In the genomic region with DNA sequence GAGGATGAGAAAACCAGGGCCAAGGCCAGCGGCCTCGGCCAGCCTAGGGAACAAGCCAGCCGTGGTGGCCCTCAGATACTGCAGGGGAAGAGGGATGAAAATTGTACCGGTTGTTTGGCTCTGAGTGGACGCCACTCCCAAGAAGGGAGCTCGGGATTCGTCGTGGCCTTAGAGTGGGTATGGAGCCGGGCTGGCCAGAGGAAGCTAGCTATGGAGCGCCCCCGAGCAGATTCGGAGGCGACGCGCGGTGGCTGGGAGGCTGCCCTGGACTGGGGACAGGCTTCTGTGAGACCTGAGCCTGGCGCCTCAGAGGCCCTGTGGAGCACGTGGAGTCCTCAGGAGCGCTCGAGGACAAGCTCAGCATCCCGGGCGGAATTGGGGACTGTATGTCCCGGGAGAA, we compare ENCODE assay signal across 14 cellular contexts. TPM values are rescaled to one million over a fixed set of nuclear protein-coding genes. Genes with fewer than 3 reads are reported as not detected.
DNase-seq lines count a peak whose midpoint lies in the region; ATAC-seq and TF ChIP-seq lines count a peak whose summit lies in the region.
"Had no signal": no experiment of that assay in that cellular context is flagged by ENCODE, and none has a peak within 500 bp of the region (broad histone marks: within the 10 kb centered on the region; RNA-seq: fewer than 3 reads in every experiment).

No MANE protein-coding gene starts in this region.

- no peaks in the 10 kb centered on the region for H3K4me1 ChIP-seq in breast epithelium
- peaks cover 9% of the 10 kb centered on the region for H3K4me1 ChIP-seq in mammary epithelial cell (ENCODE audit: insufficient read depth, low read length)
- H3K4me1 ChIP-seq in tibial nerve = peaks cover 0 to 56% (median 1%) of the 10 kb centered on the region in 4 donors
- H3K4me1 ChIP-seq in BE2C = no peaks in the 10 kb centered on the region

- intact Hi-C loops in breast epithelium (cut with DNase I; ENCODE audit: low total_unique reads) (no loop called here), mammary epithelial cell (cut with micrococcal nuclease) (loop anchor here (10.0 kb wide), 2 partner anchors 222 to 652 kb away; no protein-coding TSS in a partner anchor)

- no peaks in the 10 kb centered on the region for H3K9me3 Mint-ChIP-seq in stimulated activated memory B cell treated with anti-CD40 and anti-IgM and Interleukin-4, amounts not matched to agents 10 μg/mL and 1 μg/mL and 100 μg/mL, for 72 hours

- no peaks in the 10 kb centered on the region for H4K20me1 ChIP-seq in mammary epithelial cell (ENCODE audit: insufficient read depth, low read length)

- CTCF ChIA-PET in mammary epithelial cell (lab: Charles Lee; ENCODE audit: low non-redundant PET) = no interaction called here

- no peak for TF ChIP-seq POLR2A in breast epithelium (IDR thresholded peaks at IDR 0.05)
- TF ChIP-seq POLR2A in tibial nerve (IDR thresholded peaks at IDR 0.05) = no peak

- H3K27ac Mint-ChIP-seq in stimulated activated memory B cell treated with anti-CD40 and anti-IgM and Interleukin-4, amounts not matched to agents 10 μg/mL and 1 μg/mL and 100 μg/mL, for 72 hours = no peak overlapping the region

- no peak for TF ChIP-seq EP300 in tibial nerve (IDR thresholded peaks at IDR 0.05)

- H3K9me3 ChIP-seq in breast epithelium (no peaks in the 10 kb centered on the region), mammary epithelial cell (replicated peaks; ENCODE audit: insufficient read depth, low read length) (no peaks in the 10 kb centered on the region), tibial nerve (no peaks in the 10 kb centered on the region), BE2C (no peaks in the 10 kb centered on the region)
- H3K9me3 ChIP-seq: sigmoid colon, upper lobe of right lung had no signal

- no peak for ATAC-seq in stimulated activated memory B cell treated with anti-CD40 and anti-IgM and Interleukin-4, amounts not matched to agents 10 μg/mL and 1 μg/mL and 100 μg/mL, for 72 hours
- ATAC-seq: HCT116, upper lobe of right lung had no signal

- H3K79me2 ChIP-seq in mammary epithelial cell (ENCODE audit: insufficient read depth, low read length) = no peaks in the 10 kb centered on the region

- no peak overlapping the region for H2AFZ ChIP-seq in mammary epithelial cell (ENCODE audit: low read depth, low read length)

- no peak for DNase-seq in breast epithelium (ENCODE audit: low spot score in 2 of 2)
- no peak for DNase-seq in mammary epithelial cell
- DNase-seq in brain microvascular endothelial cell = peak; percentile 11
- peak; percentile 8 for DNase-seq in midbrain (lab: John Stamatoyannopoulos, UW)
- DNase-seq in tibial nerve (ENCODE audit: low spot score in 2 of 2) = no peak
- no peak for DNase-seq in BE2C
- DNase-seq in NCI-H1694 treated with DMSO at 0.1 percent for 48 hours (lab: John Stamatoyannopoulos, UW) = no peak
- DNase-seq: SHP77 treated with DMSO at 0.1 percent for 48 hours, sigmoid colon, upper lobe of right lung had no signal

- no peak overlapping the region for H3K9ac ChIP-seq in mammary epithelial cell (ENCODE audit: insufficient read depth, low read length)

- H3K27me3 ChIP-seq in breast epithelium = peaks cover 0 to 12% of the 10 kb centered on the region in 2 donors
- H3K27me3 ChIP-seq in mammary epithelial cell (ENCODE audit: insufficient read depth, low read length) = peaks cover 25% of the 10 kb centered on the region
- no peaks in the 10 kb centered on the region for H3K27me3 ChIP-seq in brain microvascular endothelial cell (replicated peaks)
- H3K27me3 ChIP-seq in tibial nerve = peaks cover 0 to 81% of the 10 kb centered on the region in 2 donors
- peaks cover 97% of the 10 kb centered on the region for H3K27me3 ChIP-seq in BE2C

- dilution Hi-C loops in mammary epithelial cell (cut with HindIII; ENCODE audit: low sequenced_read_pairs) = no loop called here

- peaks cover 24% of the 10 kb centered on the region for H3K4me1 Mint-ChIP-seq in stimulated activated memory B cell treated with anti-CD40 and anti-IgM and Interleukin-4, amounts not matched to agents 10 μg/mL and 1 μg/mL and 100 μg/mL, for 72 hours

- H3K27ac ChIP-seq in breast epithelium = peak overlapping the region; percentile 57 to 90
- H3K27ac ChIP-seq in mammary epithelial cell (ENCODE audit: insufficient read depth, low read depth, low read length) = no peak overlapping the region
- H3K27ac ChIP-seq in brain microvascular endothelial cell = peak overlapping the region; percentile 85
- H3K27ac ChIP-seq in tibial nerve = peak overlapping the region in 3 of 4 donors; percentile 14 to 93 (median 87)
- H3K27ac ChIP-seq: upper lobe of right lung had no signal

- TF ChIP-seq CTCF in breast epithelium (IDR thresholded peaks at IDR 0.05) (no peak), mammary epithelial cell (conservative IDR thresholded peaks at IDR 0.05 in 1 of 2, IDR thresholded peaks at IDR 0.05 in 1 of 2; ENCODE audit: extremely low read depth in 1 of 2, insufficient read depth in 1 of 2, low read depth in 1 of 2, low read length in 2 of 2) (no peak), brain microvascular endothelial cell (IDR thresholded peaks at IDR 0.05; ENCODE audit: low read depth, low read length, missing control alignments) (no peak), tibial nerve (IDR thresholded peaks at IDR 0.05) (no peak), BE2C (IDR thresholded peaks at IDR 0.05; ENCODE audit: low read depth, low read length) (no peak)

- WGBS in mammary epithelial cell (ENCODE audit: low coverage, missing lambda C conversion rate) = 63% methylated on average over 8 of the region's 23 CpGs
- WGBS in tibial nerve, 2 donors = 44 to 61% methylated on average over 23 of the region's 23 CpGs

- H3K4me2 ChIP-seq in mammary epithelial cell (ENCODE audit: insufficient read depth, low read depth, low read length) = no peak overlapping the region

- H3K36me3 Mint-ChIP-seq in stimulated activated memory B cell treated with anti-CD40 and anti-IgM and Interleukin-4, amounts not matched to agents 10 μg/mL and 1 μg/mL and 100 μg/mL, for 72 hours = no peaks in the 10 kb centered on the region

- no peak overlapping the region for H3K4me3 Mint-ChIP-seq in stimulated activated memory B cell treated with anti-CD40 and anti-IgM and Interleukin-4, amounts not matched to agents 10 μg/mL and 1 μg/mL and 100 μg/mL, for 72 hours

- H3K27me3 Mint-ChIP-seq in stimulated activated memory B cell treated with anti-CD40 and anti-IgM and Interleukin-4, amounts not matched to agents 10 μg/mL and 1 μg/mL and 100 μg/mL, for 72 hours = peaks cover 85% of the 10 kb centered on the region

- in situ Hi-C loops in mammary epithelial cell (cut with MboI; ENCODE audit: low sequenced_read_pairs in 2 of 2) = no loop called here
- in situ Hi-C loops in brain microvascular endothelial cell (cut with HindIII; ENCODE audit: low pct_ligation_motif_present, low sequenced_read_pairs) = no loop called here

- H3K36me3 ChIP-seq in breast epithelium (no peaks in the 10 kb centered on the region), mammary epithelial cell (ENCODE audit: insufficient read depth, low read length) (no peaks in the 10 kb centered on the region), brain microvascular endothelial cell (replicated peaks) (no peaks in the 10 kb centered on the region), tibial nerve (no peaks in the 10 kb centered on the region), BE2C (no peaks in the 10 kb centered on the region)
- H3K36me3 ChIP-seq: sigmoid colon, upper lobe of right lung had no signal

- no TSS peak for BruUV-seq in mammary epithelial cell (replicated peaks; lab: Mats Ljungman, UMichigan)

- peak overlapping the region; percentile 68 to 96 (median 82) for H3K4me3 ChIP-seq in breast epithelium
- H3K4me3 ChIP-seq in mammary epithelial cell (replicated peaks in 1 of 3; ENCODE audit: insufficient read depth in 1 of 3, low read depth in 2 of 3, low read length in 3 of 3) = no peak overlapping the region
- H3K4me3 ChIP-seq in brain microvascular endothelial cell (ENCODE audit: low read depth, low read length) = peak overlapping the region; percentile 92
- H3K4me3 ChIP-seq in tibial nerve = peak overlapping the region in 2 of 4 donors; percentile 67 to 76
- H3K4me3 ChIP-seq in BE2C (ENCODE audit: low read depth, low read length) = no peak overlapping the region
- H3K4me3 ChIP-seq: sigmoid colon had no signal

RNA-seq across cellular contexts. Expression of gene PRRX1, which starts 2.7 kb away (rescaled TPM):
- total RNA-seq in breast epithelium (10 to 100 TPM; 48.9 to 75.7 (median 73.1) TPM), mammary epithelial cell (1 to 10 TPM in 1 of 2 donors, not detected in 1; 1.7 TPM), tibial nerve (10 to 100 TPM; 55.5 to 97.5 (median 66.2) TPM)
- polyA plus RNA-seq in mammary epithelial cell = 0.18 TPM
- not detected for polyA minus RNA-seq in mammary epithelial cell
- polyA plus RNA-seq in BE2C (2012; ENCODE audit: insufficient read depth, insufficient read length, low read depth) = not detected
- total RNA-seq: endothelial cell of umbilical vein, mononuclear cell had no signal

Comparison
In these comparisons a context has a peak if more than half of its experiments do, and no peak if none do; other contexts are left out.
1. H3K4me3 ChIP-seq: peak in breast epithelium (3 of 3) and brain microvascular endothelial cell (single experiment); none in mammary epithelial cell (0 of 3) and BE2C (single experiment).
2. RNA of gene PRRX1, which starts 2.7 kb away (total RNA-seq): 55.5 to 97.5 TPM in tibial nerve and 48.9 to 75.7 TPM in breast epithelium; 1.7 TPM in mammary epithelial cell; every median in the first group is over 10 times any median in the second.
3. DNase-seq: peak in brain microvascular endothelial cell (single experiment) and midbrain (single experiment); none in breast epithelium (0 of 2), mammary epithelial cell (single experiment), tibial nerve (0 of 2), BE2C (single experiment) and NCI-H1694 treated with DMSO at 0.1 percent for 48 hours (single experiment).